Comparison of ENCODE assay signal across 19 cellular contexts in genomic region chr7:134939136-134939535, GRCh38. TPM values are rescaled to one million over a fixed set of nuclear protein-coding genes. Genes with fewer than 3 reads are reported as not detected.
A peak's percentile ranks its signal among the peaks of the same experiment; 100 is the strongest.
DNase-seq lines count a peak whose midpoint lies in the region; ATAC-seq, FAIRE-seq and TF ChIP-seq lines count a peak whose summit lies in the region.
"Had no signal": no experiment of that assay in that cellular context is flagged by ENCODE, and none has a peak within 500 bp of the region (broad histone marks: within the 10 kb centered on the region; RNA-seq: fewer than 3 reads in every experiment).

No MANE protein-coding gene starts in this region.

- no peaks in the 10 kb centered on the region for H3K9me2 ChIP-seq in hepatocyte (replicated peaks; ENCODE audit: insufficient read depth)

- H3K36me3 ChIP-seq in HepG2 (replicated peaks in 1 of 2; ENCODE audit: control insufficient read depth in 1 of 2, insufficient read depth in 2 of 2, low read length in 2 of 2) (peaks cover 12 to 36% of the 10 kb centered on the region in 2 experiments; a peak in 4 of 5 replicates), right lobe of liver (peaks cover 0 to 22% (median 11%) of the 10 kb centered on the region in 4 donors), hepatocyte (replicated peaks; ENCODE audit: insufficient read depth, low read depth) (no peaks in the 10 kb centered on the region), sigmoid colon (peaks cover 9 to 94% (median 24%) of the 10 kb centered on the region in 4 donors), aorta (ENCODE audit: control insufficient read depth in 1 of 2, insufficient read depth in 2 of 2, low read length in 1 of 2) (peaks cover 2 to 8% of the 10 kb centered on the region in 2 donors)

- no TSS peak for BruUV-seq in HepG2 (replicated peaks; lab: Mats Ljungman, UMichigan)

- FAIRE-seq in HepG2 (lab: Jason Lieb, UNC) = no peak
- FAIRE-seq: HTR-8/SVneo, K562 had no signal

- no peaks in the 10 kb centered on the region for H3K27me3 ChIP-seq in HepG2 (ENCODE audit: control insufficient read depth in 1 of 2, insufficient read depth in 2 of 2, low read length in 2 of 2)
- no peaks in the 10 kb centered on the region for H3K27me3 ChIP-seq in right lobe of liver
- no peaks in the 10 kb centered on the region for H3K27me3 ChIP-seq in hepatocyte
- H3K27me3 ChIP-seq in sigmoid colon = no peaks in the 10 kb centered on the region
- H3K27me3 ChIP-seq in aorta (ENCODE audit: control insufficient read depth in 1 of 2, insufficient read depth in 2 of 2, low read length in 1 of 2) = no peaks in the 10 kb centered on the region

- TF ChIP-seq POLR2A in HepG2 (IDR thresholded peaks at IDR 0.05; ENCODE audit: insufficient read depth in 1 of 2, low read depth in 2 of 2, low read length in 2 of 2) (no peak), right lobe of liver (IDR thresholded peaks at IDR 0.05) (no peak), sigmoid colon (IDR thresholded peaks at IDR 0.05) (no peak)

- no peak for TF ChIP-seq EP300 in HepG2 (IDR thresholded peaks at IDR 0.05; ENCODE audit: low read depth in 2 of 2, low read length in 2 of 2)
- no peak for TF ChIP-seq EP300 in HepG2 (CRISPR knock-in tag; IDR thresholded peaks at IDR 0.05; ENCODE audit: borderline replicate concordance)
- TF ChIP-seq EP300 in sigmoid colon (IDR thresholded peaks at IDR 0.05) = no peak

- CTCF ChIA-PET in HepG2 (lab: Yijun Ruan, JAX; ENCODE audit: low intra/inter-chr PET ratio, low total read pairs) = no interaction called here

- H3K4me3 ChIP-seq in HepG2 (replicated peaks in 1 of 3; ENCODE audit: insufficient read depth in 1 of 3, low read depth in 2 of 3, low read length in 3 of 3) (no peak overlapping the region), right lobe of liver (no peak overlapping the region), hepatocyte (no peak overlapping the region), sigmoid colon (no peak overlapping the region), aorta (ENCODE audit: low read length in 2 of 2) (no peak overlapping the region)
- H3K4me3 ChIP-seq: K562 had no signal

- no peak overlapping the region for H3K9ac ChIP-seq in HepG2 (ENCODE audit: insufficient read depth, low read depth, low read length)

- TF ChIP-seq CTCF in HepG2 (CRISPR knock-in tag; IDR thresholded peaks at IDR 0.05) (no peak), right lobe of liver (IDR thresholded peaks at IDR 0.05) (no peak), hepatocyte (IDR thresholded peaks at IDR 0.05; ENCODE audit: poor library complexity) (no peak), sigmoid colon (IDR thresholded peaks at IDR 0.05) (no peak)

- DNase-seq in HepG2 (ENCODE audit: low spot score) (no peak), right lobe of liver (no peak), hepatocyte (ENCODE audit: low spot score) (no peak), sigmoid colon (no peak), aorta (no peak), HUDEP-2 (lab: John Stamatoyannopoulos, UW; ENCODE audit: unreplicated experiment in 76 of 76) (no peak), caudate nucleus (lab: John Stamatoyannopoulos, UW) (no peak), NCI-H526 (lab: John Stamatoyannopoulos, UW) (no peak)
- DNase-seq: COR-L47, DMS 273 treated with DMSO at 0.1 percent for 48 hours, DND-41, GDM1, H9, NCI-H1105, NCI-H2081, NCI-H774, SHP77 had no signal

- ATAC-seq in HepG2 = no peak
- ATAC-seq in right lobe of liver = no peak
- no peak for ATAC-seq in aorta (ENCODE audit: low FRiP score)
- ATAC-seq: K562 had no signal

- in situ Hi-C loops in HepG2 (cut with HindIII; ENCODE audit: extremely low pct_ligation_motif_present, low pct_unique_long_range_greater_than_20kb) = no loop called here

- H3K27ac ChIP-seq in HepG2 (ENCODE audit: extremely low read length, insufficient read depth, low read length) (no peak overlapping the region), right lobe of liver (no peak overlapping the region), hepatocyte (peak overlapping the region; percentile 80), sigmoid colon (peak overlapping the region; percentile 33 to 86 (median 84)), aorta (ENCODE audit: low read depth in 1 of 2, low read length in 2 of 2) (peak overlapping the region; percentile 64 to 67), caudate nucleus (ENCODE audit: low read depth, low read length) (no peak overlapping the region)

- 95% methylated on average over 4 of the region's 4 CpGs for WGBS in HepG2 (ENCODE audit: low lambda C conversion rate)
- 78% methylated on average over 4 of the region's 4 CpGs for WGBS in right lobe of liver (ENCODE audit: insufficient coverage, low coverage, low lambda C conversion rate, missing lambda C conversion rate)
- 94% methylated on average over 4 of the region's 4 CpGs for WGBS in hepatocyte (ENCODE audit: low lambda C conversion rate, missing lambda C conversion rate)
- 91% methylated on average over 4 of the region's 4 CpGs for WGBS in sigmoid colon, 2 donors
- 28 to 39% methylated on average over 4 of the region's 4 CpGs for WGBS in aorta, 2 donors

- H2AFZ ChIP-seq in HepG2 (ENCODE audit: low read length) (no peak overlapping the region), hepatocyte (no peak overlapping the region)

- H3K4me1 ChIP-seq in HepG2 (ENCODE audit: insufficient read depth, low read length) (peaks cover 37% of the 10 kb centered on the region), right lobe of liver (peaks cover 0 to 29% (median 6%) of the 10 kb centered on the region in 4 donors), hepatocyte (ENCODE audit: insufficient read depth) (peaks cover 32% of the 10 kb centered on the region), sigmoid colon (peaks cover 0 to 64% (median 34%) of the 10 kb centered on the region in 4 donors), aorta (ENCODE audit: control insufficient read depth in 1 of 2, insufficient read depth in 2 of 2, low read length in 2 of 2) (peaks cover 3 to 9% of the 10 kb centered on the region in 2 donors)

- H3K79me2 ChIP-seq in HepG2 (ENCODE audit: insufficient read depth, low read length) = no peaks in the 10 kb centered on the region
- H3K79me2 ChIP-seq in hepatocyte = no peaks in the 10 kb centered on the region

- H3K4me2 ChIP-seq in HepG2 (ENCODE audit: low read depth, low read length) = no peak overlapping the region
- H3K4me2 ChIP-seq in hepatocyte = no peak overlapping the region

- POLR2A ChIA-PET in HepG2 (lab: Yijun Ruan, JAX) = no interaction called here

- TF ChIP-seq RAD21 in HepG2 (CRISPR knock-in tag; IDR thresholded peaks at IDR 0.05) = no peak

- intact Hi-C loops in HepG2 (cut with micrococcal nuclease; ENCODE audit: unreplicated experiment) = no loop called here
- intact Hi-C loops in right lobe of liver (cut with DNase I) = no loop called here
- intact Hi-C loops in sigmoid colon (cut with DNase I) = no loop called here
- intact Hi-C loops in aorta (cut with DNase I) = loop anchor here in 1 of 2 donors (5.0 kb wide), 1 partner anchor 157 kb away; no protein-coding TSS in a partner anchor

- no peaks in the 10 kb centered on the region for H3K9me3 ChIP-seq in HepG2 (ENCODE audit: low read length)
- H3K9me3 ChIP-seq in right lobe of liver = no peaks in the 10 kb centered on the region
- H3K9me3 ChIP-seq in hepatocyte (ENCODE audit: low read depth) = no peaks in the 10 kb centered on the region
- no peaks in the 10 kb centered on the region for H3K9me3 ChIP-seq in sigmoid colon
- H3K9me3 ChIP-seq in aorta (ENCODE audit: control insufficient read depth, low read length) = peaks cover 2% of the 10 kb centered on the region

- H4K20me1 ChIP-seq in HepG2 (ENCODE audit: insufficient read depth, low read length) (no peaks in the 10 kb centered on the region), hepatocyte (ENCODE audit: insufficient read depth, poor library complexity, severe bottlenecking) (no peaks in the 10 kb centered on the region)

TF ChIP-seq in HepG2, 621 proteins besides CTCF, POLR2A, EP300 and RAD21 (continues in another document):
- TF ChIP-seq POLR2G (IDR thresholded peaks at IDR 0.05; ENCODE audit: low read depth, low read length) (0 out of 2 replicates have a peak, but pooled peaks have one; percentile 23), MAZ (IDR thresholded peaks at IDR 0.05; ENCODE audit: borderline replicate concordance, low read depth, low read length) (no peak), MAZ (CRISPR knock-in tag; IDR thresholded peaks at IDR 0.05; ENCODE audit: low read depth) (no peak), RORA (CRISPR knock-in tag; IDR thresholded peaks at IDR 0.05) (no peak), PAWR (CRISPR knock-in tag; IDR thresholded peaks at IDR 0.05; ENCODE audit: borderline replicate concordance) (no peak), NFATC3 (CRISPR knock-in tag; IDR thresholded peaks at IDR 0.05) (no peak), ZNF501 (CRISPR knock-in tag; IDR thresholded peaks at IDR 0.05) (no peak), ZNF251 (CRISPR knock-in tag; IDR thresholded peaks at IDR 0.05) (no peak)

RNA-seq across cellular contexts. Expression of gene AGBL3, which starts 47.2 kb away (rescaled TPM):
- total RNA-seq in HepG2 (2016; rRNA removed; fragmentation: Illumina TruSeq; extraction: Trizol) = 5.5 and 7.2 TPM in 2 replicates
- 0.71 and 0.91 TPM in 2 replicates for total RNA-seq in HepG2 (2016; cell fraction: cytosol; rRNA removed; fragmentation: Illumina TruSeq; extraction: Trizol; ENCODE audit: low read depth)
- total RNA-seq in HepG2 (2016; cell fraction: insoluble cytoplasmic fraction; rRNA removed; fragmentation: Illumina TruSeq; extraction: Trizol) = 6.2 and 8.4 TPM in 2 replicates
- 2.8 and 3.1 TPM in 2 replicates for total RNA-seq in HepG2 (2016; cell fraction: membrane; rRNA removed; fragmentation: Illumina TruSeq; extraction: Trizol)
- total RNA-seq in HepG2 (2016; cell fraction: nucleus; rRNA removed; fragmentation: Illumina TruSeq; extraction: Trizol) = 16.0 and 17.0 TPM in 2 replicates
- polyA plus RNA-seq in HepG2 (2011; rRNA removed) = 2.0 and 2.2 TPM in 2 replicates
- 0.87 and 1.5 TPM in 2 replicates for polyA plus RNA-seq in HepG2 (2011; cell fraction: cytosol; rRNA removed)
- polyA plus RNA-seq in HepG2 (2011; cell fraction: nucleus; rRNA removed) = 2.3 and 4.2 TPM in 2 replicates
- 3.5 and 5.1 TPM in 2 replicates for polyA plus RNA-seq in HepG2 (2012)
- polyA plus RNA-seq in HepG2 (2016; cell fraction: cytosol; fragmentation: Illumina TruSeq; extraction: Trizol; ENCODE audit: low read depth) = 1.1 and 1.4 TPM in 2 replicates
- polyA plus RNA-seq in HepG2 (2016; cell fraction: insoluble cytoplasmic fraction; fragmentation: Illumina TruSeq; extraction: Trizol; ENCODE audit: low read depth) = 6.1 and 6.8 TPM in 2 replicates
- polyA plus RNA-seq in HepG2 (2016; cell fraction: membrane; fragmentation: Illumina TruSeq; extraction: Trizol; ENCODE audit: low read depth) = 2.3 and 2.4 TPM in 2 replicates
- polyA plus RNA-seq in HepG2 (2016; cell fraction: nucleus; fragmentation: Illumina TruSeq; extraction: Trizol; ENCODE audit: insufficient read depth, low read depth) = 23.0 and 23.2 TPM in 2 replicates
- polyA minus RNA-seq in HepG2 (2011; rRNA and poly(A)+ RNA removed; ENCODE audit: low replicate concordance) = 0.26 and 1.0 TPM in 2 replicates
- 0.20 and 0.35 TPM in 2 replicates for polyA minus RNA-seq in HepG2 (2011; cell fraction: cytosol; rRNA and poly(A)+ RNA removed)
- 11.5 and 11.9 TPM in 2 replicates for polyA minus RNA-seq in HepG2 (2011; cell fraction: nucleus; rRNA and poly(A)+ RNA removed)
- total RNA-seq in right lobe of liver = 1 to 10 TPM; 1.2 to 3.5 (median 2.2) TPM
- total RNA-seq in hepatocyte = 4.4 and 6.4 TPM in 2 replicates
- polyA plus RNA-seq in hepatocyte = 2.3 and 3.4 TPM in 2 replicates
- 1 to 10 TPM in 3 of 4 donors, under 1 TPM in 1; 0.95 to 3.1 (median 1.1) TPM for total RNA-seq in sigmoid colon
- polyA plus RNA-seq in sigmoid colon = under 1 TPM; 0.23 to 0.93 (median 0.60) TPM
- 1 to 10 TPM; 2.5 to 8.8 TPM for total RNA-seq in aorta
- 1 to 10 TPM; 2.6 to 3.7 TPM for polyA plus RNA-seq in aorta

Comparison
In these comparisons a context has a peak if more than half of its experiments do, and no peak if none do; other contexts are left out.
1. H3K27ac ChIP-seq: peak in hepatocyte (single experiment), sigmoid colon (4 of 4) and aorta (2 of 2); none in HepG2 (single experiment), right lobe of liver (0 of 3) and caudate nucleus (single experiment).